In the genomic region with DNA sequence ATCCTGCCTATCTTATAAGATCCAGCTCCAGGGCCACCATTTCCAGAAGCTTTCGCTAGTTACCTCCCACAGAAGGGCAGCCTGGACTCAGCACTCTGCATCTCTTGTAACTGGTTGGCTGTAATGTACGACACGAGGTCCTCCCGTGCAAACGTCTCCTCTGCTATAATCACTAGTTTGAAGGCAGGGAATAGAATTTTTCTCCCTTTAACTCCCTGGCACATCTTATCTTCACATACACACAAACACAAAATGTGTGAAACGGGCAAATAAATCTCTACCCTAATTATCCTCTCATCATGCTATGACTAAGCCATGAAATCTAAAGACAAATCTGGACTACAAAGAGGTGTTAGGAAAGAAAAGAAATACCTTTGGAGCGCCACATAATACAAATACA, we compare ENCODE assay signal across 18 cellular contexts. TPM values are rescaled to one million over a fixed set of nuclear protein-coding genes. Genes with fewer than 3 reads are reported as not detected.
"Had no signal": no experiment of that assay in that cellular context is flagged by ENCODE, and none has a peak within 500 bp of the region (broad histone marks: within the 10 kb centered on the region; RNA-seq: fewer than 3 reads in every experiment).

No MANE protein-coding gene starts in this region.

- H3K9me3 ChIP-seq: pancreas, sigmoid colon, upper lobe of right lung had no signal

- H3K9me3 Mint-ChIP-seq: activated T-helper 1 cell treated with anti-CD3 and anti-CD28 coated beads, Interleukin-12 subunit alpha, Interleukin-12 subunit beta, Interleukin-2, Interleukin-4 antibody, amounts not matched to agents 30 ng/mL and 10 ng/mL and 1 ng/mL, durations not matched to agents 14 hours and 24 hours and 36 hours; central memory CD8-positive, alpha-beta T cell had no signal

- H3K36me3 ChIP-seq: pancreas, sigmoid colon, SJSA1, upper lobe of right lung had no signal

- DNase-seq: activated CD4-positive, alpha-beta T cell treated with anti-CD3 and anti-CD28 coated beads for 1 hour; activated CD4-positive, alpha-beta T cell treated with anti-CD3 and anti-CD28 coated beads, Interleukin-2, amount 50 U/mL, for 4 hours; activated gamma-delta T cell treated with Interleukin-2 at 50 U/mL for 16 hours; activated naive CD8-positive, alpha-beta T cell treated with anti-CD3 and anti-CD28 coated beads, Interleukin-2, amount 10 ng/mL, durations not matched to agents 7 days and 5 days; activated T-cell treated with anti-CD3 and anti-CD28 coated beads for 4 hours; pancreas; sigmoid colon; stimulated activated naive CD4-positive, alpha-beta T cell; T-helper 2 cell; upper lobe of right lung had no signal

- H3K4me3 Mint-ChIP-seq: activated naive CD8-positive, alpha-beta T cell treated with anti-CD3 and anti-CD28 coated beads, Interleukin-2, amount 10 ng/mL, durations not matched to agents 7 days and 5 days; activated T-helper 1 cell treated with anti-CD3 and anti-CD28 coated beads, Interleukin-12 subunit alpha, Interleukin-12 subunit beta, Interleukin-2, Interleukin-4 antibody, amounts not matched to agents 30 ng/mL and 10 ng/mL and 1 ng/mL, durations not matched to agents 14 hours and 24 hours and 36 hours; central memory CD8-positive, alpha-beta T cell had no signal

- H3K27ac ChIP-seq: coronary artery, pancreas, sigmoid colon, SJSA1, upper lobe of right lung, VCaP had no signal

- H3K27me3 ChIP-seq: pancreas, sigmoid colon, SJSA1, upper lobe of right lung had no signal

- H3K27ac Mint-ChIP-seq: activated naive CD8-positive, alpha-beta T cell treated with anti-CD3 and anti-CD28 coated beads, Interleukin-2, amount 10 ng/mL, durations not matched to agents 7 days and 5 days; activated T-helper 1 cell treated with anti-CD3 and anti-CD28 coated beads, Interleukin-12 subunit alpha, Interleukin-12 subunit beta, Interleukin-2, Interleukin-4 antibody, amounts not matched to agents 30 ng/mL and 10 ng/mL and 1 ng/mL, durations not matched to agents 14 hours and 24 hours and 36 hours had no signal

- H3K27me3 Mint-ChIP-seq: activated naive CD8-positive, alpha-beta T cell treated with anti-CD3 and anti-CD28 coated beads, Interleukin-2, amount 10 ng/mL, durations not matched to agents 7 days and 5 days; central memory CD8-positive, alpha-beta T cell had no signal

- ATAC-seq: upper lobe of right lung had no signal

- H3K4me3 ChIP-seq: coronary artery, pancreas, sigmoid colon, SJSA1, upper lobe of right lung had no signal

RNA-seq across cellular contexts. Expression of a gene that starts 36.8 kb away (rescaled TPM):
- total RNA-seq: activated naive CD8-positive, alpha-beta T cell treated with anti-CD3 and anti-CD28 coated beads, Interleukin-2, amount 10 ng/mL, durations not matched to agents 7 days and 5 days; activated T-helper 1 cell treated with anti-CD3 and anti-CD28 coated beads, Interleukin-12 subunit alpha, Interleukin-12 subunit beta, Interleukin-2, Interleukin-4 antibody, amounts not matched to agents 30 ng/mL and 10 ng/mL and 1 ng/mL, durations not matched to agents 14 hours and 24 hours and 36 hours; myocyte; sigmoid colon; SJSA1; upper lobe of right lung had no signal
- polyA plus RNA-seq: esophagus, pancreas, sigmoid colon, thymus had no signal
